27 cellular contexts compared by ENCODE assay signal in the genomic region with DNA sequence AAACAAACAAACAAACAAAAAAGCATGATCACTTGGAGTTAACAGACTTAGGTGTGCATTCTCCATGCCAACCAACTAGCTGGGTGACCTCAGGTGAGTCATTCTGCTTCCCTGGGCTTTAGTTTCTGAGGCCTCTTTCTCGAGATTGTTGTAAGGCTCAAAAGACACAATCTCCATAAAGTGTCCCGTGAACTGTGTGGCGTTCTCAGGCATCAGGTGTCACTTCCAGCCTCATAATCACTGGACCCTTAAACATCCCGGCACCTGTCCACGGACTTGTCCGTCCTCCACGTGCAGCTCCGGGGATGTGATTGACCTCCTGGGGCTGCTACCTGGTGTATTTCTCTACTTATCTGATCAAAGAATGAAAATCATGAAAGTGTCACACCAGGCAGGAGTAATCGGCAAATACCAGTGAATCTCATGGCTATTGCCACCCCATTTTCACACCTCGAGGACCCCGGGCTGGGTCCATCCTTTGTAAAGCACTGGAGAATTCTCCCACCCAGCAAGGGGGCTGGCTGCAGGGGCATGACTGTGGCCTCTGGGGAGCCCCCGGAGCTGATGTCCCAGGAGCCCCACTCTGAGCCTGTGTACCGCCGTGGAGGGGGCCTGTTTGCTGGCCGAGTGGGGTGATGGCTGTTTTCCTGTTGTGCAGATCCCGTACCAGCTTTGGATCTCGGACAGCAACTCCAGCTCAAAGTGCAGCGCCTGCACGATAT.
DNase-seq lines count a peak whose midpoint lies in the region; ATAC-seq and TF ChIP-seq lines count a peak whose summit lies in the region.
"Had no signal": no experiment of that assay in that cellular context is flagged by ENCODE, and none has a peak within 500 bp of the region (broad histone marks: within the 10 kb centered on the region; RNA-seq: fewer than 3 reads in every experiment).

No MANE protein-coding gene starts in this region.

- H3K9me3 Mint-ChIP-seq in osteocyte (ENCODE audit: unreplicated experiment), result no peaks in the 10 kb centered on the region
- no peaks in the 10 kb centered on the region for H3K9me3 Mint-ChIP-seq in activated naive CD8-positive, alpha-beta T cell treated with anti-CD3 and anti-CD28 coated beads for 36 hours
- H3K9me3 Mint-ChIP-seq: activated naive CD4-positive, alpha-beta T cell treated with anti-CD3 and anti-CD28 coated beads, Interleukin-2, amount 50 U/mL, for 72 hours; activated T-helper 1 cell treated with anti-CD3 and anti-CD28 coated beads, Interleukin-12 subunit alpha, Interleukin-12 subunit beta, Interleukin-2, Interleukin-4 antibody, amounts not matched to agents 30 ng/mL and 10 ng/mL and 1 ng/mL, durations not matched to agents 14 hours and 24 hours and 36 hours; central memory CD8-positive, alpha-beta T cell; H9; nephron progenitor cell; T-helper 1 cell treated with Interleukin-12 subunit alpha and Interleukin-12 subunit beta and Interleukin-4 antibody, amounts not matched to agents 30 μg/mL and 1 μg/mL, for 36 hours had no signal

- H3K9me3 ChIP-seq in right atrium auricular region, result no peaks in the 10 kb centered on the region
- no peaks in the 10 kb centered on the region for H3K9me3 ChIP-seq in heart right ventricle
- H3K9me3 ChIP-seq in body of pancreas, result no peaks in the 10 kb centered on the region
- H3K9me3 ChIP-seq: A549, heart left ventricle, left ventricle myocardium inferior, stomach, tibial nerve had no signal

- no peaks in the 10 kb centered on the region for H3K4me1 Mint-ChIP-seq in osteocyte (ENCODE audit: unreplicated experiment)
- H3K4me1 Mint-ChIP-seq in activated naive CD8-positive, alpha-beta T cell treated with anti-CD3 and anti-CD28 coated beads for 36 hours, result no peaks in the 10 kb centered on the region
- H3K4me1 Mint-ChIP-seq: central memory CD8-positive, alpha-beta T cell had no signal

- ATAC-seq in heart right ventricle (no peak), body of pancreas (no peak)
- ATAC-seq: A549; activated naive CD4-positive, alpha-beta T cell treated with anti-CD3 and anti-CD28 coated beads, Interleukin-2, amount 50 U/mL, for 72 hours; GM12878; heart left ventricle; sciatic nerve had no signal

- H3K36me3 Mint-ChIP-seq in osteocyte (ENCODE audit: unreplicated experiment), result peaks cover 10% of the 10 kb centered on the region
- peaks cover 6% of the 10 kb centered on the region for H3K36me3 Mint-ChIP-seq in activated naive CD8-positive, alpha-beta T cell treated with anti-CD3 and anti-CD28 coated beads for 36 hours
- H3K36me3 Mint-ChIP-seq: activated naive CD4-positive, alpha-beta T cell treated with anti-CD3 and anti-CD28 coated beads, Interleukin-2, amount 50 U/mL, for 72 hours had no signal

- H3K4me3 ChIP-seq in right atrium auricular region, result no peak overlapping the region
- no peak overlapping the region for H3K4me3 ChIP-seq in heart right ventricle
- no peak overlapping the region for H3K4me3 ChIP-seq in epithelial cell of proximal tubule (ENCODE audit: low read depth, low read length)
- H3K4me3 ChIP-seq in body of pancreas, result no peak overlapping the region
- H3K4me3 ChIP-seq: A549, GM12878, heart left ventricle, left ventricle myocardium inferior, SK-N-MC, stomach, tibial nerve had no signal

- TF ChIP-seq CTCF in right atrium auricular region (IDR thresholded peaks at IDR 0.05), result no peak
- TF ChIP-seq CTCF in heart right ventricle (IDR thresholded peaks at IDR 0.05), result no peak
- TF ChIP-seq CTCF in epithelial cell of proximal tubule (conservative IDR thresholded peaks at IDR 0.05; ENCODE audit: low read depth, low read length), result no peak
- TF ChIP-seq CTCF in osteocyte (IDR thresholded peaks at IDR 0.05), result no peak
- no peak for TF ChIP-seq CTCF in body of pancreas (IDR thresholded peaks at IDR 0.05)

- no peak overlapping the region for H3K4me3 Mint-ChIP-seq in osteocyte (ENCODE audit: unreplicated experiment)
- H3K4me3 Mint-ChIP-seq in activated naive CD8-positive, alpha-beta T cell treated with anti-CD3 and anti-CD28 coated beads for 36 hours, result no peak overlapping the region
- H3K4me3 Mint-ChIP-seq: activated T-helper 1 cell treated with anti-CD3 and anti-CD28 coated beads, Interleukin-12 subunit alpha, Interleukin-12 subunit beta, Interleukin-2, Interleukin-4 antibody, amounts not matched to agents 30 ng/mL and 10 ng/mL and 1 ng/mL, durations not matched to agents 14 hours and 24 hours and 36 hours; central memory CD8-positive, alpha-beta T cell; H9; nephron progenitor cell; T-helper 1 cell treated with Interleukin-12 subunit alpha and Interleukin-12 subunit beta and Interleukin-4 antibody, amounts not matched to agents 30 μg/mL and 1 μg/mL, for 36 hours had no signal

- H3K27me3 ChIP-seq in right atrium auricular region (no peaks in the 10 kb centered on the region), heart right ventricle (no peaks in the 10 kb centered on the region), body of pancreas (no peaks in the 10 kb centered on the region)
- H3K27me3 ChIP-seq: heart left ventricle, stomach, tibial nerve had no signal

- H3K27ac Mint-ChIP-seq in osteocyte (ENCODE audit: unreplicated experiment), result no peak overlapping the region
- no peak overlapping the region for H3K27ac Mint-ChIP-seq in activated naive CD8-positive, alpha-beta T cell treated with anti-CD3 and anti-CD28 coated beads for 36 hours
- H3K27ac Mint-ChIP-seq: activated T-helper 1 cell treated with anti-CD3 and anti-CD28 coated beads, Interleukin-12 subunit alpha, Interleukin-12 subunit beta, Interleukin-2, Interleukin-4 antibody, amounts not matched to agents 30 ng/mL and 10 ng/mL and 1 ng/mL, durations not matched to agents 14 hours and 24 hours and 36 hours; T-helper 1 cell treated with Interleukin-12 subunit alpha and Interleukin-12 subunit beta and Interleukin-4 antibody, amounts not matched to agents 30 μg/mL and 1 μg/mL, for 36 hours had no signal

- no peak for TF ChIP-seq POLR2A in body of pancreas (IDR thresholded peaks at IDR 0.05)

- peaks cover 17% of the 10 kb centered on the region for H3K36me3 ChIP-seq in right atrium auricular region
- H3K36me3 ChIP-seq in heart right ventricle, result peaks cover 0 to 50% (median 11%) of the 10 kb centered on the region in 9 donors
- H3K36me3 ChIP-seq in body of pancreas (replicated peaks in 1 of 2; ENCODE audit: insufficient read depth in 1 of 2, low read depth in 2 of 2), result no peaks in the 10 kb centered on the region

- peak; percentile 49 for DNase-seq in right atrium auricular region (ENCODE audit: low spot score)
- DNase-seq in heart right ventricle, result no peak
- DNase-seq in epithelial cell of proximal tubule (ENCODE audit: low read depth), result peak; percentile 18
- peak; percentile 70 for DNase-seq in osteocyte (ENCODE audit: extremely low spot score, unreplicated experiment)
- DNase-seq in midbrain (lab: John Stamatoyannopoulos, UW), result no peak
- DNase-seq in activated naive CD8-positive, alpha-beta T cell treated with anti-CD3 and anti-CD28 coated beads for 36 hours, result no peak
- DNase-seq in stimulated activated CD4-positive, alpha-beta T cell treated with anti-CD3 and anti-CD28 coated beads, Interleukin-4, amount 100 ng/mL, for 1 hour, result no peak
- DNase-seq in body of pancreas, result no peak
- DNase-seq: activated CD4-positive, alpha-beta T cell treated with anti-CD3 and anti-CD28 coated beads for 48 hours; H9; heart left ventricle; left ventricle myocardium inferior; NCI-H187 treated with DMSO at 0.1 percent for 48 hours; nephron progenitor cell; stimulated activated CD8-positive, alpha-beta memory T cell treated with anti-CD3 and anti-CD28 coated beads, Interleukin-4, amount 100 ng/mL, for 48 hours; stomach had no signal

- no peak overlapping the region for H3K27ac ChIP-seq in right atrium auricular region
- H3K27ac ChIP-seq in heart right ventricle, result no peak overlapping the region
- H3K27ac ChIP-seq in body of pancreas, result no peak overlapping the region
- H3K27ac ChIP-seq: epithelial cell of prostate, heart left ventricle, left ventricle myocardium inferior, parathyroid adenoma, SK-N-MC, stomach had no signal

- intact Hi-C loops in heart right ventricle (cut with DNase I), result no loop called here
- intact Hi-C loops in body of pancreas (cut with DNase I), result no loop called here

- no peaks in the 10 kb centered on the region for H3K27me3 Mint-ChIP-seq in osteocyte (ENCODE audit: unreplicated experiment)
- no peaks in the 10 kb centered on the region for H3K27me3 Mint-ChIP-seq in activated naive CD8-positive, alpha-beta T cell treated with anti-CD3 and anti-CD28 coated beads for 36 hours
- H3K27me3 Mint-ChIP-seq: central memory CD8-positive, alpha-beta T cell had no signal

- WGBS in heart right ventricle, 2 donors, result 90 to 93% methylated on average over 19 of the region's 19 CpGs
- WGBS in body of pancreas, 2 donors, result 88 to 96% methylated on average over 18 to 19 of the region's 19 CpGs

- H3K4me1 ChIP-seq in right atrium auricular region (peaks cover 0 to 5% of the 10 kb centered on the region in 2 donors), heart right ventricle (peaks cover 0 to 20% (median 8%) of the 10 kb centered on the region in 9 donors), body of pancreas (no peaks in the 10 kb centered on the region)
- H3K4me1 ChIP-seq: parathyroid adenoma had no signal

Comparison
In these comparisons a context has a peak if more than half of its experiments do, and no peak if none do; other contexts are left out.
1. DNase-seq: peak in right atrium auricular region (single experiment), epithelial cell of proximal tubule (single experiment) and osteocyte (single experiment); none in heart right ventricle (0 of 2), midbrain (single experiment), activated naive CD8-positive, alpha-beta T cell treated with anti-CD3 and anti-CD28 coated beads for 36 hours (single experiment), stimulated activated CD4-positive, alpha-beta T cell treated with anti-CD3 and anti-CD28 coated beads, Interleukin-4, amount 100 ng/mL, for 1 hour (single experiment) and body of pancreas (0 of 4).